Comparison of ENCODE assay signal across 21 cellular contexts in genomic region chr13:67015976-67016600, GRCh38.
"Had no signal": no experiment of that assay in that cellular context is flagged by ENCODE, and none has a peak within 500 bp of the region (broad histone marks: within the 10 kb centered on the region; RNA-seq: fewer than 3 reads in every experiment).

No MANE protein-coding gene starts in this region.

- H3K4me3 ChIP-seq: MG63 had no signal

- DNase-seq: IMR-90, Karpas-422, KG1, MG63, NCI-H1092 treated with DMSO at 0.1 percent for 48 hours, NCI-H1436, NCI-H187, NCI-H2029, NCI-H2081 treated with DMSO at 0.1 percent for 48 hours, NCI-H2171, NCI-H226, NCI-H446, NCI-H510A, NCI-H524 treated with DMSO at 0.1 percent for 48 hours, PC-3, SHP77, T-helper 1 cell had no signal

- H3K36me3 ChIP-seq: MG63 had no signal

- H3K27ac ChIP-seq: RWPE1 had no signal

- ATAC-seq: HepG2, Panc1, PC-3, SK-N-SH treated with all-trans-retinoic acid at 6 μM for 48 hours had no signal

- H3K27me3 ChIP-seq: MG63 had no signal

- H3K9me3 ChIP-seq: MG63 had no signal
